In the genomic region with DNA sequence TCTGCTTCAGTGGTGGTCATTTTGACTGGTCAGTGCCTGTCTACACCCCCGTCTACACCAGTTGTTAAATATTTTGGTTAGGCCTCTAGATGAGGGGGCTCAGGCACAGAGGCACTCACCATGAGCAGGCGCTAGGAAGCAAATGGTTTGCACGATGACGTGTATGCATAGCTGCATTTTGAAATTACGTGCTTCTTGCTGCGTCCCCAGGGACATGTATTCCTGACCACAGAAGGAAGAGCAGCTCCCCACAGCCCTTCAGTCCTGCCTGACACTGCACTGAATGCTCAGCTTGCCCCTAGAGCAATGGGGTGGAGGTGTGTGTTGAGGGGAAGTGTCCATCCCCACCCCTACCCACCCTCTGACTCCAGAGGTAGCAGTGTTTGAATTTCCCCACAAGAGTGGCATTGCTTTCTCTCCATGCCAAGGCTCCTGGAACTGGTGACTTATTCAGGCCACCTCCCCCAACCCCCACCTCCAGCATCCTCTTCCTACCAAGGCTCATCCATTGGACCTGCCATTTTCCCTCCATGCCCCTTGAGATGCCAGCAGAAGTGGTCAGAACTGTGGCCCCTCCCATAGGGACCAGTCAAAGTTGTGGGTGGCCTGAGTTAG, we compare ENCODE assay signal across 1 cellular context.
TF ChIP-seq lines count a peak whose summit lies in the region.

No MANE protein-coding gene starts in this region.

TF ChIP-seq in HepG2, 621 proteins besides CTCF, POLR2A, EP300 and RAD21:
- TF ChIP-seq GPN1 (CRISPR knock-in tag; IDR thresholded peaks at IDR 0.05; ENCODE audit: borderline replicate concordance), result no peak
- TF ChIP-seq ZFYVE20 (CRISPR knock-in tag; IDR thresholded peaks at IDR 0.05; ENCODE audit: borderline replicate concordance, low read depth), result no peak
- TF ChIP-seq CREB1 (IDR thresholded peaks at IDR 0.05), result peak; percentile 27; the same call in 1 of the 2 replicates
- TF ChIP-seq CREB1 (CRISPR knock-in tag; IDR thresholded peaks at IDR 0.05), result no peak
- TF ChIP-seq MYNN (CRISPR knock-in tag; IDR thresholded peaks at IDR 0.05; ENCODE audit: low read depth), result no peak
- TF ChIP-seq SAFB2 (CRISPR knock-in tag; IDR thresholded peaks at IDR 0.05; ENCODE audit: borderline replicate concordance, low read depth), result no peak
- TF ChIP-seq KAT7 (CRISPR knock-in tag; IDR thresholded peaks at IDR 0.05; ENCODE audit: borderline replicate concordance), result no peak
- no peak for TF ChIP-seq ZNF567 (CRISPR knock-in tag; IDR thresholded peaks at IDR 0.05; ENCODE audit: borderline replicate concordance)
